ENCODE assay signal across 7 cellular contexts in genomic region chr17:20492099-20492498, GRCh38. TPM values are rescaled to one million over a fixed set of nuclear protein-coding genes. Genes with fewer than 3 reads are reported as not detected.
"Had no signal": no experiment of that assay in that cellular context is flagged by ENCODE, and none has a peak within 500 bp of the region (broad histone marks: within the 10 kb centered on the region; RNA-seq: fewer than 3 reads in every experiment).

No MANE protein-coding gene starts in this region.

RNA-seq across cellular contexts. Expression of gene LGALS9B, which starts 24.8 kb away (rescaled TPM):
- total RNA-seq: GM23338, H1, H9, HepG2, HFFc6, HT1080 had no signal
- polyA plus RNA-seq: GM23338, H1, HepG2, IgD-negative memory B cell had no signal
